In genomic region chr11:134500621-134501020, GRCh38 we compare ENCODE assay signal across 31 cellular contexts.
"Had no signal": no experiment of that assay in that cellular context is flagged by ENCODE, and none has a peak within 500 bp of the region (broad histone marks: within the 10 kb centered on the region; RNA-seq: fewer than 3 reads in every experiment).

No MANE protein-coding gene starts in this region.

- H3K27ac Mint-ChIP-seq: activated CD4-positive, alpha-beta T cell treated with anti-CD3 and anti-CD28 coated beads for 36 hours; activated CD4-positive, alpha-beta T cell treated with anti-CD3 and anti-CD28 coated beads, Interleukin-2, amount 10 ng/mL, durations not matched to agents 7 days and 5 days; activated CD8-positive, alpha-beta memory T cell treated with anti-CD3 and anti-CD28 coated beads, Interleukin-2, amount 10 ng/mL, durations not matched to agents 7 days and 5 days; activated naive CD8-positive, alpha-beta T cell treated with anti-CD3 and anti-CD28 coated beads for 36 hours; activated T-helper 17 cell treated with anti-CD3 and anti-CD28 coated beads, Interleukin-2, amount 50 U/mL, for 72 hours had no signal

- FAIRE-seq: RCC 7860 had no signal

- H3K4me3 Mint-ChIP-seq: activated CD4-positive, alpha-beta T cell treated with anti-CD3 and anti-CD28 coated beads for 36 hours; activated CD4-positive, alpha-beta T cell treated with anti-CD3 and anti-CD28 coated beads, Interleukin-2, amount 10 ng/mL, durations not matched to agents 7 days and 5 days; activated CD8-positive, alpha-beta memory T cell treated with anti-CD3 and anti-CD28 coated beads, Interleukin-2, amount 10 ng/mL, durations not matched to agents 7 days and 5 days; activated naive CD8-positive, alpha-beta T cell treated with anti-CD3 and anti-CD28 coated beads for 36 hours; activated T-helper 17 cell treated with anti-CD3 and anti-CD28 coated beads, Interleukin-2, amount 50 U/mL, for 72 hours; central memory CD8-positive, alpha-beta T cell had no signal

- H3K4me3 ChIP-seq: MG63 had no signal

- H3K27me3 ChIP-seq: brain microvascular endothelial cell, MG63 had no signal

- H3K9me3 ChIP-seq: MG63 had no signal

- H3K27ac ChIP-seq: brain microvascular endothelial cell, RWPE1, WERI-Rb-1 had no signal

- H3K36me3 Mint-ChIP-seq: activated CD8-positive, alpha-beta memory T cell treated with anti-CD3 and anti-CD28 coated beads, Interleukin-2, amount 10 ng/mL, durations not matched to agents 7 days and 5 days; activated naive CD8-positive, alpha-beta T cell treated with anti-CD3 and anti-CD28 coated beads for 36 hours had no signal

- DNase-seq: activated CD4-positive, alpha-beta T cell treated with anti-CD3 and anti-CD28 coated beads for 36 hours; activated CD4-positive, alpha-beta T cell treated with anti-CD3 and anti-CD28 coated beads, Interleukin-2, amount 10 ng/mL, durations not matched to agents 7 days and 5 days; activated CD4-positive, alpha-beta T cell treated with anti-CD3 and anti-CD28 coated beads, Interleukin-2, amount 50 U/mL, for 48 hours; activated CD8-positive, alpha-beta memory T cell treated with anti-CD3 and anti-CD28 coated beads for 24 hours; activated CD8-positive, alpha-beta memory T cell treated with anti-CD3 and anti-CD28 coated beads, Interleukin-2, amount 10 ng/mL, durations not matched to agents 7 days and 5 days; activated CD8-positive, alpha-beta memory T cell treated with anti-CD3 and anti-CD28 coated beads, Interleukin-2, amount 50 U/mL, for 48 hours; activated effector memory CD4-positive, alpha-beta T cell treated with anti-CD3 and anti-CD28 coated beads, Interleukin-2, amount 50 U/mL, for 16 hours; activated naive CD4-positive, alpha-beta T cell; activated naive CD4-positive, alpha-beta T cell treated with anti-CD3 and anti-CD28 coated beads, Interleukin-2, amount 50 U/mL, for 16 hours; activated naive CD8-positive, alpha-beta T cell treated with anti-CD3 and anti-CD28 coated beads for 36 hours; activated T-cell treated with anti-CD3 and anti-CD28 coated beads, Interleukin-2, amount 50 U/mL, for 48 hours; amniotic stem cell; brain microvascular endothelial cell; Kasumi-1; KG1; MG63; MV-4-11; NCI-H1092; NCI-H1436 treated with DMSO at 0.1 percent for 48 hours; NCI-H1694 treated with DMSO at 0.1 percent for 48 hours; NCI-H2029; NCI-H345; NCI-H524 treated with DMSO at 0.1 percent for 48 hours; PC-3; SIG-M5; T1000; WERI-Rb-1 had no signal

- H3K36me3 ChIP-seq: brain microvascular endothelial cell, MG63, WERI-Rb-1 had no signal

- H3K9me3 Mint-ChIP-seq: activated CD4-positive, alpha-beta T cell treated with anti-CD3 and anti-CD28 coated beads, Interleukin-2, amount 10 ng/mL, durations not matched to agents 7 days and 5 days had no signal

- H3K4me1 Mint-ChIP-seq: activated CD4-positive, alpha-beta T cell treated with anti-CD3 and anti-CD28 coated beads for 36 hours; activated CD4-positive, alpha-beta T cell treated with anti-CD3 and anti-CD28 coated beads, Interleukin-2, amount 10 ng/mL, durations not matched to agents 7 days and 5 days; activated CD8-positive, alpha-beta memory T cell treated with anti-CD3 and anti-CD28 coated beads, Interleukin-2, amount 10 ng/mL, durations not matched to agents 7 days and 5 days; activated naive CD8-positive, alpha-beta T cell treated with anti-CD3 and anti-CD28 coated beads for 36 hours; activated T-helper 17 cell treated with anti-CD3 and anti-CD28 coated beads, Interleukin-2, amount 50 U/mL, for 72 hours; central memory CD8-positive, alpha-beta T cell had no signal
